1 cellular context compared by ENCODE assay signal in genomic region chr7:128406147-128406985, GRCh38.
A peak's percentile ranks its signal among the peaks of the same experiment; 100 is the strongest.
TF ChIP-seq lines count a peak whose summit lies in the region.

No MANE protein-coding gene starts in this region.

TF ChIP-seq in H1, 55 proteins besides CTCF, POLR2A, EP300 and RAD21:
- TF ChIP-seq SUZ12 (IDR thresholded peaks at IDR 0.05; ENCODE audit: low read length) (0 out of 2 replicates have a peak, but pooled peaks have one; percentile 40), FOSL1 (IDR thresholded peaks at IDR 0.05; ENCODE audit: insufficient read depth, low read depth, low read length) (no peak)
TF ChIP-seq in H1: peak in this region for 1.
